Comparison of ENCODE assay signal across 1 cellular context in the genomic region with DNA sequence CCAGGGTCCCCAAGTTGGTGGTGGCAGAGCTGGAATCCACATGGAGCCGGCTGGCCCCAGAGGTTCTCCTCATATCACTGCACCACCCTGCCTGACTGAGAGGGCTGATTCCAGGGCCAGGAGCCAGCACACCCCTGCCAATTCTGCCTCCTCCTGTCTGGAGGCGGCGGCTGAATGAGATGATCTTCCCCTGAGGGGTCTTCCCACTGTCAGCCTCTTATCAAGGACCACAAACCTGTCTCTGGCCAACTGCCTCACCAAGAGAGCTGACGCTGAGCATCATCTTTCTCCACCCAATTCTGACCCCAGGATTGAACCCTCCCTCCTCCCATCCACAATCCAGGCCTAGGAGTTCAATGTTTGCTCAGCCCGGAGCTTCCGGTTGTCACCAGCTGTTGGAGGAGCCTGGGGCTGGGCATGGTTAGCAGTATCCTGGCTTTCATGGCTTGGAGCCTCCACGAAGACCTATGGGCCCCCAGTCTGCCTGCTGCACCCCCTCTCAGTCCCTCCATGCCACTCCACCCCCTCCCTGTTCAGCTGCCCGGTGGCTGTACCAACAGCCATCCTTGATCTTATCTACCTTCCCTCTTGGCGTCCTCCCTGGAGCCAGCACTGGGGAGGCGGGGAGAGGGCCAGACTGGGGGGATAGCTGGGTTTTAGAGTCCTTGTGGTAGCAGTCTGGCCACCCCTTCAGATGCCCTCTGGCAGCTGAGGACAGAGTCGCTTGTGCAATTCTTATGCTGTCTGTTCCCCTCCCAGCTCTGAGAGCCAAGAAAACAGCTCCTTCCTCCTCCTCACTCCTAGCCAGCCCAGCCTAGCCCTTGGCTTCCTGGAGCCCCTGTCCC.
TF ChIP-seq lines count a peak whose summit lies in the region.

No MANE protein-coding gene starts in this region.

TF ChIP-seq in HepG2, 621 proteins besides CTCF, POLR2A, EP300 and RAD21 (continued from another document):
- TF ChIP-seq, protein P1, sequence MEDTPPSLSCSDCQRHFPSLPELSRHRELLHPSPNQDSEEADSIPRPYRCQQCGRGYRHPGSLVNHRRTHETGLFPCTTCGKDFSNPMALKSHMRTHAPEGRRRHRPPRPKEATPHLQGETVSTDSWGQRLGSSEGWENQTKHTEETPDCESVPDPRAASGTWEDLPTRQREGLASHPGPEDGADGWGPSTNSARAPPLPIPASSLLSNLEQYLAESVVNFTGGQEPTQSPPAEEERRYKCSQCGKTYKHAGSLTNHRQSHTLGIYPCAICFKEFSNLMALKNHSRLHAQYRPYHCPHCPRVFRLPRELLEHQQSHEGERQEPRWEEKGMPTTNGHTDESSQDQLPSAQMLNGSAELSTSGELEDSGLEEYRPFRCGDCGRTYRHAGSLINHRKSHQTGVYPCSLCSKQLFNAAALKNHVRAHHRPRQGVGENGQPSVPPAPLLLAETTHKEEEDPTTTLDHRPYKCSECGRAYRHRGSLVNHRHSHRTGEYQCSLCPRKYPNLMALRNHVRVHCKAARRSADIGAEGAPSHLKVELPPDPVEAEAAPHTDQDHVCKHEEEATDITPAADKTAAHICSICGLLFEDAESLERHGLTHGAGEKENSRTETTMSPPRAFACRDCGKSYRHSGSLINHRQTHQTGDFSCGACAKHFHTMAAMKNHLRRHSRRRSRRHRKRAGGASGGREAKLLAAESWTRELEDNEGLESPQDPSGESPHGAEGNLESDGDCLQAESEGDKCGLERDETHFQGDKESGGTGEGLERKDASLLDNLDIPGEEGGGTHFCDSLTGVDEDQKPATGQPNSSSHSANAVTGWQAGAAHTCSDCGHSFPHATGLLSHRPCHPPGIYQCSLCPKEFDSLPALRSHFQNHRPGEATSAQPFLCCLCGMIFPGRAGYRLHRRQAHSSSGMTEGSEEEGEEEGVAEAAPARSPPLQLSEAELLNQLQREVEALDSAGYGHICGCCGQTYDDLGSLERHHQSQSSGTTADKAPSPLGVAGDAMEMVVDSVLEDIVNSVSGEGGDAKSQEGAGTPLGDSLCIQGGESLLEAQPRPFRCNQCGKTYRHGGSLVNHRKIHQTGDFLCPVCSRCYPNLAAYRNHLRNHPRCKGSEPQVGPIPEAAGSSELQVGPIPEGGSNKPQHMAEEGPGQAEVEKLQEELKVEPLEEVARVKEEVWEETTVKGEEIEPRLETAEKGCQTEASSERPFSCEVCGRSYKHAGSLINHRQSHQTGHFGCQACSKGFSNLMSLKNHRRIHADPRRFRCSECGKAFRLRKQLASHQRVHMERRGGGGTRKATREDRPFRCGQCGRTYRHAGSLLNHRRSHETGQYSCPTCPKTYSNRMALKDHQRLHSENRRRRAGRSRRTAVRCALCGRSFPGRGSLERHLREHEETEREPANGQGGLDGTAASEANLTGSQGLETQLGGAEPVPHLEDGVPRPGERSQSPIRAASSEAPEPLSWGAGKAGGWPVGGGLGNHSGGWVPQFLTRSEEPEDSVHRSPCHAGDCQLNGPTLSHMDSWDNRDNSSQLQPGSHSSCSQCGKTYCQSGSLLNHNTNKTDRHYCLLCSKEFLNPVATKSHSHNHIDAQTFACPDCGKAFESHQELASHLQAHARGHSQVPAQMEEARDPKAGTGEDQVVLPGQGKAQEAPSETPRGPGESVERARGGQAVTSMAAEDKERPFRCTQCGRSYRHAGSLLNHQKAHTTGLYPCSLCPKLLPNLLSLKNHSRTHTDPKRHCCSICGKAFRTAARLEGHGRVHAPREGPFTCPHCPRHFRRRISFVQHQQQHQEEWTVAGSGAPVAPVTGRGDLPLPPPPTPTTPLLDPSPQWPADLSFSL (CRISPR knock-in tag; IDR thresholded peaks at IDR 0.05): no peak
- no peak for TF ChIP-seq ZFAT (CRISPR knock-in tag; conservative IDR thresholded peaks at IDR 0.05)
